8 cellular contexts compared by ENCODE assay signal in the genomic region with DNA sequence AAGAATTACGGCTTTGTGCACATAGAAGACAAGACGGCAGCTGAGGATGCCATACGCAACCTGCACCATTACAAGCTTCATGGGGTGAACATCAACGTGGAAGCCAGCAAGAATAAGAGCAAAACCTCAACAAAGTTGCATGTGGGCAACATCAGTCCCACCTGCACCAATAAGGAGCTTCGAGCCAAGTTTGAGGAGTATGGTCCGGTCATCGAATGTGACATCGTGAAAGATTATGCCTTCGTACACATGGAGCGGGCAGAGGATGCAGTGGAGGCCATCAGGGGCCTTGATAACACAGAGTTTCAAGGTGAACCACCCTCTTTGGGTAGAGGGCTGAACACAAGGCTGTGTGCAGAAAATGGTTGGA. TPM values are rescaled to one million over a fixed set of nuclear protein-coding genes. Genes with fewer than 3 reads are reported as not detected.
A peak's percentile ranks its signal among the peaks of the same experiment; 100 is the strongest.
DNase-seq lines count a peak whose midpoint lies in the region; TF ChIP-seq lines count a peak whose summit lies in the region.
"Not testable (repeated sequence)": the region's sequence is repeated elsewhere in the genome, so short reads cannot be mapped to it uniquely, and the experiment has no call there.

No MANE protein-coding gene starts in this region.

- H4K91ac ChIP-seq in mesenchymal stem cell (ENCODE audit: low read length) = not testable (repeated sequence)

- not testable (repeated sequence) for H4K20me1 ChIP-seq in fibroblast of lung (ENCODE audit: control insufficient read depth, extremely low read depth, insufficient read depth, low read length)

- H3K4me3 ChIP-seq in GM06990 (replicated peaks; ENCODE audit: low read depth, low read length) (peak overlapping the region; percentile 87), NB4 (ENCODE audit: low read depth, low read length) (peak overlapping the region; percentile 95), fibroblast of lung (replicated peaks in 1 of 4; ENCODE audit: control extremely low read depth in 1 of 4, insufficient read depth in 1 of 4, low read depth in 3 of 4, low read length in 4 of 4) (peak overlapping the region; percentile 89 to 95 (median 91)), mesenchymal stem cell (ENCODE audit: insufficient read depth in 1 of 2, low read depth in 1 of 2, low read length in 2 of 2) (peak overlapping the region in 1 of 2 experiments; percentile 91), retinal pigment epithelial cell (ENCODE audit: low read length) (peak overlapping the region; percentile 97), uterus (peak overlapping the region; percentile 81)

- not testable (repeated sequence) for TF ChIP-seq CTCF in GM06990 (IDR thresholded peaks at IDR 0.05; ENCODE audit: insufficient read depth, low read length, poor library complexity, severe bottlenecking); NB4 (IDR thresholded peaks at IDR 0.05; ENCODE audit: low read depth, low read length); MCF 10A (IDR thresholded peaks at IDR 0.05; ENCODE audit: unreplicated experiment); fibroblast of lung (conservative IDR thresholded peaks at IDR 0.05 in 1 of 2, IDR thresholded peaks at IDR 0.05 in 1 of 2; ENCODE audit: low read depth in 1 of 2, low read length in 2 of 2); retinal pigment epithelial cell (conservative IDR thresholded peaks at IDR 0.05; ENCODE audit: low read depth, low read length); uterus (IDR thresholded peaks at IDR 0.05)

- not testable (repeated sequence) for TF ChIP-seq POLR2A in NB4 (IDR thresholded peaks at IDR 0.05; ENCODE audit: extremely low read depth, insufficient read length); uterus (IDR thresholded peaks at IDR 0.05)

- H3K27me3 ChIP-seq in GM06990 (replicated peaks; ENCODE audit: control insufficient read depth, insufficient read depth, low read length); fibroblast of lung (ENCODE audit: control insufficient read depth, insufficient read depth, low read length); mesenchymal stem cell (ENCODE audit: control insufficient read depth in 1 of 2, insufficient read depth in 1 of 2, low read length in 2 of 2); uterus: not testable (repeated sequence)

- H3K4me1 Mint-ChIP-seq in activated CD4-positive, alpha-beta memory T cell treated with anti-CD3 and anti-CD28 coated beads for 36 hours (ENCODE audit: low read depth) = peaks cover 72% of the 10 kb centered on the region
- peaks cover 50% of the 10 kb centered on the region for H3K4me1 Mint-ChIP-seq in MCF 10A (ENCODE audit: insufficient read depth, unreplicated experiment)

- H2BK15ac ChIP-seq in mesenchymal stem cell (ENCODE audit: low read depth, poor library complexity, severe bottlenecking) = not testable (repeated sequence)

- H4K8ac ChIP-seq in mesenchymal stem cell (ENCODE audit: low read length) = not testable (repeated sequence)

- H3K4ac ChIP-seq in mesenchymal stem cell (ENCODE audit: low read depth in 1 of 2, low read length in 2 of 2) = not testable (repeated sequence)

- H3K9me3 Mint-ChIP-seq in activated CD4-positive, alpha-beta memory T cell treated with anti-CD3 and anti-CD28 coated beads for 36 hours; MCF 10A (ENCODE audit: unreplicated experiment): not testable (repeated sequence)

- CTCF ChIA-PET in activated CD4-positive, alpha-beta memory T cell treated with anti-CD3 and anti-CD28 coated beads for 36 hours (lab: Charles Lee) = interaction anchor here (1.8 to 3.8 kb wide), 3 partner anchors 10 to 38 kb away, joined by 5 to 33 read pairs (median 15); a partner anchor contains a TSS
- CTCF ChIA-PET in MCF 10A (lab: Yijun Ruan, JAX) = interaction anchor here (1.0 to 1.8 kb wide), 2 partner anchors 11 to 39 kb away, joined by 3 to 5 read pairs; no protein-coding TSS in a partner anchor

- not testable (repeated sequence) for H2AFZ ChIP-seq in fibroblast of lung (ENCODE audit: low read length); mesenchymal stem cell (ENCODE audit: low read depth, low read length)

- H3K36me3 ChIP-seq in GM06990 (ENCODE audit: control insufficient read depth, insufficient read depth, low read length) (peaks cover 13% of the 10 kb centered on the region), fibroblast of lung (ENCODE audit: control insufficient read depth, insufficient read depth, low read length) (peaks cover 14% of the 10 kb centered on the region), mesenchymal stem cell (ENCODE audit: control insufficient read depth in 1 of 2, insufficient read depth in 2 of 2, low read depth in 1 of 2, low read length in 2 of 2) (peaks cover 24 to 55% of the 10 kb centered on the region in 2 experiments)
- H3K36me3 ChIP-seq in uterus = not testable (repeated sequence)

- intact Hi-C loops in activated CD4-positive, alpha-beta memory T cell treated with anti-CD3 and anti-CD28 coated beads for 36 hours (cut with micrococcal nuclease) = loop anchor here (2.0 kb wide), 1 partner anchor 93 kb away; a partner anchor contains a TSS
- intact Hi-C loops in MCF 10A (cut with micrococcal nuclease) = loop anchor here (5.0 kb wide), 1 partner anchor 62 kb away; no protein-coding TSS in a partner anchor
- intact Hi-C loops in uterus (cut with DNase I; ENCODE audit: low total_unique reads) = not testable (repeated sequence)

- H3K4me1 ChIP-seq in fibroblast of lung (ENCODE audit: control insufficient read depth, extremely low read depth, insufficient read depth, low read length) = not testable (repeated sequence)
- H3K4me1 ChIP-seq in mesenchymal stem cell (ENCODE audit: control insufficient read depth, insufficient read depth, low read depth, low read length) (peaks cover 16% of the 10 kb centered on the region), uterus (peaks cover 33 to 51% of the 10 kb centered on the region in 2 donors)

- peaks cover 64% of the 10 kb centered on the region for H3K36me3 Mint-ChIP-seq in activated CD4-positive, alpha-beta memory T cell treated with anti-CD3 and anti-CD28 coated beads for 36 hours
- peaks cover 67% of the 10 kb centered on the region for H3K36me3 Mint-ChIP-seq in MCF 10A (ENCODE audit: insufficient read depth, unreplicated experiment)

- H3K4me2 ChIP-seq in fibroblast of lung (ENCODE audit: extremely low read depth, insufficient read depth, low read length) = peak overlapping the region; percentile 99
- peak overlapping the region; percentile 72 for H3K4me2 ChIP-seq in mesenchymal stem cell (ENCODE audit: low read length, poor library complexity, severe bottlenecking)

- H3K27ac Mint-ChIP-seq in activated CD4-positive, alpha-beta memory T cell treated with anti-CD3 and anti-CD28 coated beads for 36 hours = peak overlapping the region; percentile 98
- H3K27ac Mint-ChIP-seq in MCF 10A (ENCODE audit: low read depth, unreplicated experiment) = peak overlapping the region; percentile 98

- WGBS in mesenchymal stem cell = 90% methylated on average over 8 of the region's 10 CpGs

- POLR2A ChIA-PET in activated CD4-positive, alpha-beta memory T cell treated with anti-CD3 and anti-CD28 coated beads for 36 hours (lab: Charles Lee) = interaction anchor here (1.2 to 6.6 kb wide), 5 partner anchors 8 to 38 kb away, joined by 3 to 140 read pairs (median 28); a partner anchor contains a TSS
- POLR2A ChIA-PET in MCF 10A (lab: Yijun Ruan, JAX) = interaction anchor here (1.0 to 17.6 kb wide), 13 partner anchors 9 to 295 kb away, joined by 3 to 420 read pairs (median 26); a partner anchor contains a TSS

- BruUV-seq in MCF 10A (replicated peaks; lab: Mats Ljungman, UMichigan) = not testable (repeated sequence)

- not testable (repeated sequence) for H3K27me3 Mint-ChIP-seq in activated CD4-positive, alpha-beta memory T cell treated with anti-CD3 and anti-CD28 coated beads for 36 hours; MCF 10A (ENCODE audit: insufficient read depth, unreplicated experiment)

- not testable (repeated sequence) for H2BK12ac ChIP-seq in mesenchymal stem cell (ENCODE audit: low read length in 2 of 2)

- not testable (repeated sequence) for H3K14ac ChIP-seq in mesenchymal stem cell (ENCODE audit: low read length in 2 of 2)

- not testable (repeated sequence) for H3K9ac ChIP-seq in fibroblast of lung (ENCODE audit: insufficient read depth, low read length)
- peak overlapping the region; percentile 94 for H3K9ac ChIP-seq in mesenchymal stem cell (ENCODE audit: low read length)

- H3K4me3 Mint-ChIP-seq in activated CD4-positive, alpha-beta memory T cell treated with anti-CD3 and anti-CD28 coated beads for 36 hours = peak overlapping the region; percentile 99
- H3K4me3 Mint-ChIP-seq in MCF 10A (ENCODE audit: unreplicated experiment) = peak overlapping the region; percentile 97

- not testable (repeated sequence) for H2AK5ac ChIP-seq in mesenchymal stem cell (ENCODE audit: low read length, severe bottlenecking)

- not testable (repeated sequence) for H2BK5ac ChIP-seq in mesenchymal stem cell (ENCODE audit: low read depth, low read length, poor library complexity, severe bottlenecking)

- H3K23ac ChIP-seq in mesenchymal stem cell (ENCODE audit: low read length in 2 of 2) = not testable (repeated sequence)

- not testable (repeated sequence) for DNase-seq in GM06990 (ENCODE audit: extremely low read depth, insufficient read length); NB4 (ENCODE audit: low read depth); activated CD4-positive, alpha-beta memory T cell treated with anti-CD3 and anti-CD28 coated beads for 36 hours; MCF 10A (ENCODE audit: unreplicated experiment); fibroblast of lung (ENCODE audit: low read depth in 2 of 2); mesenchymal stem cell; retinal pigment epithelial cell (ENCODE audit: low read depth); uterus

- H2BK120ac ChIP-seq in mesenchymal stem cell (ENCODE audit: low read depth, low read length) = not testable (repeated sequence)

- H3K27ac ChIP-seq in fibroblast of lung (ENCODE audit: insufficient read depth, low read length); mesenchymal stem cell (ENCODE audit: low read length, poor library complexity, severe bottlenecking): not testable (repeated sequence)
- H3K27ac ChIP-seq in uterus = peak overlapping the region in 1 of 2 donors; percentile 93

- not testable (repeated sequence) for H3K79me1 ChIP-seq in mesenchymal stem cell (replicated peaks; ENCODE audit: low read length, poor library complexity, severe bottlenecking)

- H3K18ac ChIP-seq in mesenchymal stem cell (ENCODE audit: low read depth in 1 of 2, low read length in 2 of 2) = not testable (repeated sequence)

- not testable (repeated sequence) for H3K9me3 ChIP-seq in fibroblast of lung (ENCODE audit: control insufficient read depth, insufficient read depth, low read depth, low read length); mesenchymal stem cell (ENCODE audit: control insufficient read depth, low read length); uterus

- peaks cover 85% of the 10 kb centered on the region for H3K79me2 ChIP-seq in fibroblast of lung (ENCODE audit: control insufficient read depth, insufficient read depth, low read length)

RNA-seq across cellular contexts. Expression of a gene that starts 1.3 kb away (rescaled TPM):
- total RNA-seq in activated CD4-positive, alpha-beta memory T cell treated with anti-CD3 and anti-CD28 coated beads for 36 hours = 10 to 100 TPM; 87.0 to 94.0 TPM
- total RNA-seq in MCF 10A (2022) = 171 and 172 TPM in 2 replicates
- 91.2 and 105 TPM in 2 replicates for total RNA-seq in fibroblast of lung
- 161 and 193 TPM in 2 replicates for polyA plus RNA-seq in fibroblast of lung
- polyA plus RNA-seq in fibroblast of lung (2012) = 140 and 156 TPM in 2 replicates
- polyA minus RNA-seq in fibroblast of lung (ENCODE audit: low replicate concordance) = 80.4 and 108 TPM in 2 replicates
- polyA plus RNA-seq in mesenchymal stem cell (2013, experiment 1 of 2) = 94.6 TPM
- 98.2 TPM for polyA plus RNA-seq in mesenchymal stem cell (2013, experiment 2 of 2)
- 100 to 1,000 TPM in 2 of 4 donors, 10 to 100 TPM in 2; 32.4 to 146 (median 94.8) TPM for total RNA-seq in uterus

RNA-seq across cellular contexts. Expression of a gene that starts 23.4 kb away (rescaled TPM):
- total RNA-seq in activated CD4-positive, alpha-beta memory T cell treated with anti-CD3 and anti-CD28 coated beads for 36 hours = 100 to 1,000 TPM; 114 to 121 TPM
- total RNA-seq in MCF 10A (2022) = 78.1 and 88.3 TPM in 2 replicates
- 14.1 and 27.6 TPM in 2 replicates for total RNA-seq in fibroblast of lung
- 13.2 and 25.4 TPM in 2 replicates for polyA plus RNA-seq in fibroblast of lung
- 27.0 and 53.1 TPM in 2 replicates for polyA plus RNA-seq in fibroblast of lung (2012)
- 33.9 and 70.3 TPM in 2 replicates for polyA minus RNA-seq in fibroblast of lung (ENCODE audit: low replicate concordance)
- 28.0 TPM for polyA plus RNA-seq in mesenchymal stem cell (2013, experiment 1 of 2)
- polyA plus RNA-seq in mesenchymal stem cell (2013, experiment 2 of 2) = 26.7 TPM
- total RNA-seq in uterus = 10 to 100 TPM; 15.1 to 86.4 (median 53.2) TPM

RNA-seq across cellular contexts. Expression of a gene that starts 37.9 kb away (rescaled TPM):
- 10 to 100 TPM; 10.9 to 11.7 TPM for total RNA-seq in activated CD4-positive, alpha-beta memory T cell treated with anti-CD3 and anti-CD28 coated beads for 36 hours
- 9.5 and 13.5 TPM in 2 replicates for total RNA-seq in MCF 10A (2022)
- total RNA-seq in fibroblast of lung = 28.0 and 28.4 TPM in 2 replicates
- 24.6 and 27.8 TPM in 2 replicates for polyA plus RNA-seq in fibroblast of lung
- 16.0 and 18.3 TPM in 2 replicates for polyA plus RNA-seq in fibroblast of lung (2012)
- 7.6 and 11.9 TPM in 2 replicates for polyA minus RNA-seq in fibroblast of lung (ENCODE audit: low replicate concordance)
- polyA plus RNA-seq in mesenchymal stem cell (2013, experiment 1 of 2) = 20.3 TPM
- polyA plus RNA-seq in mesenchymal stem cell (2013, experiment 2 of 2) = 19.6 TPM
- total RNA-seq in uterus = 10 to 100 TPM in 3 of 4 donors, 1 to 10 TPM in 1; 5.0 to 60.3 (median 20.1) TPM

RNA-seq across cellular contexts. Expression of a gene that starts 46.8 kb away (rescaled TPM):
- 10 to 100 TPM; 24.2 to 26.9 TPM for total RNA-seq in activated CD4-positive, alpha-beta memory T cell treated with anti-CD3 and anti-CD28 coated beads for 36 hours
- 25.8 and 34.4 TPM in 2 replicates for total RNA-seq in MCF 10A (2022)
- total RNA-seq in fibroblast of lung = 41.6 and 42.4 TPM in 2 replicates
- 16.9 and 22.5 TPM in 2 replicates for polyA plus RNA-seq in fibroblast of lung
- polyA plus RNA-seq in fibroblast of lung (2012) = 32.1 and 32.6 TPM in 2 replicates
- 14.5 and 18.1 TPM in 2 replicates for polyA minus RNA-seq in fibroblast of lung (ENCODE audit: low replicate concordance)
- polyA plus RNA-seq in mesenchymal stem cell (2013, experiment 1 of 2) = 49.7 TPM
- polyA plus RNA-seq in mesenchymal stem cell (2013, experiment 2 of 2) = 48.2 TPM
- total RNA-seq in uterus = 10 to 100 TPM; 13.5 to 52.0 (median 42.9) TPM

RNA-seq across cellular contexts. Expression of a gene that starts 46.9 kb away (rescaled TPM):
- under 1 TPM; 0.12 to 0.24 TPM for total RNA-seq in activated CD4-positive, alpha-beta memory T cell treated with anti-CD3 and anti-CD28 coated beads for 36 hours
- total RNA-seq in MCF 10A (2022) (not detected in 2 replicates), fibroblast of lung (0.26 and 0.33 TPM in 2 replicates), uterus (under 1 TPM in 1 of 4 donors, not detected in 3; 0.52 TPM)
- 0.11 and 0.15 TPM in 2 replicates for polyA plus RNA-seq in fibroblast of lung
- 0.21 and 0.24 TPM in 2 replicates for polyA plus RNA-seq in fibroblast of lung (2012)
- 0.43 TPM in 1 of 2 replicates, not detected in the other for polyA minus RNA-seq in fibroblast of lung (ENCODE audit: low replicate concordance)
- 0.15 TPM for polyA plus RNA-seq in mesenchymal stem cell (2013, experiment 1 of 2)
- polyA plus RNA-seq in mesenchymal stem cell (2013, experiment 2 of 2) = 0.23 TPM
